9 cellular contexts compared by ENCODE assay signal in genomic region chr2:23533014-23533730, GRCh38.
DNase-seq lines count a peak whose midpoint lies in the region; ATAC-seq and TF ChIP-seq lines count a peak whose summit lies in the region.
"Had no signal": no experiment of that assay in that cellular context is flagged by ENCODE, and none has a peak within 500 bp of the region (broad histone marks: within the 10 kb centered on the region; RNA-seq: fewer than 3 reads in every experiment).

No MANE protein-coding gene starts in this region.

- peak overlapping the region; percentile 89 for H3K27ac Mint-ChIP-seq in activated naive CD4-positive, alpha-beta T cell treated with anti-CD3 and anti-CD28 coated beads for 36 hours
- peak overlapping the region; percentile 71 for H3K27ac Mint-ChIP-seq in glutamatergic neuron (ENCODE audit: unreplicated experiment)

- H3K27me3 Mint-ChIP-seq in activated naive CD4-positive, alpha-beta T cell treated with anti-CD3 and anti-CD28 coated beads for 36 hours (ENCODE audit: low read depth): no peaks in the 10 kb centered on the region
- H3K27me3 Mint-ChIP-seq in glutamatergic neuron (ENCODE audit: unreplicated experiment): peaks cover 19% of the 10 kb centered on the region

- ATAC-seq in HG03457 (IDR thresholded peaks at IDR 0.05; ENCODE audit: unreplicated experiment): no peak

- no peaks in the 10 kb centered on the region for H3K27me3 ChIP-seq in thymus (ENCODE audit: control insufficient read depth, insufficient read depth)

- peak; percentile 16 for DNase-seq in activated naive CD4-positive, alpha-beta T cell treated with anti-CD3 and anti-CD28 coated beads for 36 hours
- no peak for DNase-seq in activated naive CD4-positive, alpha-beta T cell (lab: John Stamatoyannopoulos, UW)
- DNase-seq in NCI-H446 (lab: John Stamatoyannopoulos, UW) (peak; percentile 40 to 73), glutamatergic neuron (peak; percentile 68), NCI-H2029 treated with DMSO at 0.1 percent for 48 hours (lab: John Stamatoyannopoulos, UW) (no peak), iPS-NIHi11 (ENCODE audit: low spot score) (no peak)
- DNase-seq: NCI-H510A had no signal

- peak overlapping the region; percentile 95 for H3K4me3 Mint-ChIP-seq in activated naive CD4-positive, alpha-beta T cell treated with anti-CD3 and anti-CD28 coated beads for 36 hours
- peak overlapping the region; percentile 73 for H3K4me3 Mint-ChIP-seq in glutamatergic neuron (ENCODE audit: unreplicated experiment)

- peaks cover 43% of the 10 kb centered on the region for H3K4me1 Mint-ChIP-seq in activated naive CD4-positive, alpha-beta T cell treated with anti-CD3 and anti-CD28 coated beads for 36 hours (ENCODE audit: low read depth)
- peaks cover 67% of the 10 kb centered on the region for H3K4me1 Mint-ChIP-seq in glutamatergic neuron (ENCODE audit: low read depth, unreplicated experiment)

- WGBS in thymus: 54% methylated on average over 16 of the region's 16 CpGs

- H3K9me3 Mint-ChIP-seq in activated naive CD4-positive, alpha-beta T cell treated with anti-CD3 and anti-CD28 coated beads for 36 hours: no peaks in the 10 kb centered on the region
- peaks cover 19% of the 10 kb centered on the region for H3K9me3 Mint-ChIP-seq in glutamatergic neuron (ENCODE audit: unreplicated experiment)

- CTCF ChIA-PET in activated naive CD4-positive, alpha-beta T cell treated with anti-CD3 and anti-CD28 coated beads for 36 hours (lab: Charles Lee): interaction anchor here (1.0 to 1.1 kb wide), 3 partner anchors 40 to 226 kb away, joined by 3 read pairs; no protein-coding TSS in a partner anchor

- no peaks in the 10 kb centered on the region for H3K36me3 ChIP-seq in thymus (ENCODE audit: control insufficient read depth, insufficient read depth)

- peak overlapping the region; percentile 39 for H3K4me3 ChIP-seq in thymus (ENCODE audit: low read length)

- no peak for TF ChIP-seq CTCF in glutamatergic neuron (IDR thresholded peaks at IDR 0.05; ENCODE audit: partially characterized antibody, unreplicated experiment)

- intact Hi-C loops in activated naive CD4-positive, alpha-beta T cell treated with anti-CD3 and anti-CD28 coated beads for 36 hours (cut with micrococcal nuclease): loop anchor here (2.0 kb wide), 2 partner anchors 36 to 146 kb away; no protein-coding TSS in a partner anchor

- no peaks in the 10 kb centered on the region for H3K9me3 ChIP-seq in thymus (ENCODE audit: control insufficient read depth)

- peaks cover 24% of the 10 kb centered on the region for H3K4me1 ChIP-seq in thymus (ENCODE audit: control insufficient read depth, insufficient read depth, low read length)

- no peaks in the 10 kb centered on the region for H3K36me3 Mint-ChIP-seq in activated naive CD4-positive, alpha-beta T cell treated with anti-CD3 and anti-CD28 coated beads for 36 hours (ENCODE audit: low read depth)
- no peaks in the 10 kb centered on the region for H3K36me3 Mint-ChIP-seq in glutamatergic neuron (ENCODE audit: unreplicated experiment)

- peak overlapping the region; percentile 90 for H3K27ac ChIP-seq in thymus (ENCODE audit: low read depth)

Comparison
In these comparisons a context has a peak if more than half of its experiments do, and no peak if none do; other contexts are left out.
1. DNase-seq: peak in activated naive CD4-positive, alpha-beta T cell treated with anti-CD3 and anti-CD28 coated beads for 36 hours (single experiment), NCI-H446 (2 of 2) and glutamatergic neuron (single experiment); none in activated naive CD4-positive, alpha-beta T cell (0 of 4), NCI-H2029 treated with DMSO at 0.1 percent for 48 hours (single experiment) and iPS-NIHi11 (single experiment).